Comparison of ENCODE assay signal across 8 cellular contexts in genomic region chr5:2849429-2849828, GRCh38.
"Had no signal": no experiment of that assay in that cellular context is flagged by ENCODE, and none has a peak within 500 bp of the region (broad histone marks: within the 10 kb centered on the region; RNA-seq: fewer than 3 reads in every experiment).

No MANE protein-coding gene starts in this region.

- H3K4me3 Mint-ChIP-seq: H9 had no signal

- H3K27ac ChIP-seq: GM23248 had no signal

- H3K27ac Mint-ChIP-seq: H9 had no signal

- DNase-seq: GM23248, GOT3, H9, HCEC 1CT, IMR-90 had no signal

- H2AFZ ChIP-seq: GM23248 had no signal

- FAIRE-seq: H54, HTR-8/SVneo, K562 had no signal

- H3K9ac ChIP-seq: GM23248 had no signal

- H3K4me3 ChIP-seq: GM23248, K562 had no signal
